ENCODE assay signal across 8 cellular contexts in the genomic region with DNA sequence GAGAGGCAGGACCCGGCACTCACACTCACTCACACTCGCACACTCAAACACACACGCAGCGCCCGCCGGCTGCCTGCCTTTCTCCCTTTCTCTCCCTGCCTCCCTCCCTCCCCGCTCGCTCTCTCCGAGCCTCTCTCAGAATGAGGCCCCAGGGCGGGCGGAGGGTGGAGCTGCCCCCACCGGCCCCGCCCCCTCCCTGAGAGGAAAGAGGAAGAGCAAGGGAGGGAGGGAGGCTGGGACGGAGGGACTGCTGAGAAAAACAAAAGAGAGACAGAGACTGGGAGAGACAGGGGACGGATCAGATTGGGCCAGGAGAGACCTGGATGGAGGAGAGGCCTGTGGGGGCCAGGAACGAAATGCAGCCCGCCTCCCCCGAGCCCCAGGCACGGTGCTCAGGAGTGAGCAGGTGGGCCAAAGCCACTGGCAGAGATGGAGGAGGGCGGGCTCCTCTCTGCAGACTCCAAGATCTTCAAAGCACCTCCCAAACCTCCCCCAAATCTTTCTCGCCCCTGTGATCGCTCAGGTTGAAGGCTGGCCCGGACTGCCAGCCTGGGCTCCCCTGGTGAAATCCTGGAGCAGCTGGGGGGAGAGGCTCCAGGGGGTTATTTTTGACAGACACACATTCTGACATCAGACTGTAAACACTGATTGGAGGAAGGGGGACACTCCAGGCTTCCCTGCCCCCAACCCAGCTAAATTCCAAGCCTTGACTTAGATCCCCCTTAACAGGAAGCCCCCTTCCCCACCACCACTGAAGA. TPM values are rescaled to one million over a fixed set of nuclear protein-coding genes. Genes with fewer than 3 reads are reported as not detected.
DNase-seq lines count a peak whose midpoint lies in the region; ATAC-seq and TF ChIP-seq lines count a peak whose summit lies in the region.

No MANE protein-coding gene starts in this region.

- no peaks in the 10 kb centered on the region for H3K9me3 ChIP-seq in A673 (ENCODE audit: low read depth, low read length, poor library complexity, severe bottlenecking)

- POLR2A ChIA-PET in A673 (lab: Charles Lee; ENCODE audit: low non-redundant PET) = interaction anchor here (0.6 to 0.7 kb wide), 4 partner anchors 13 to 133 kb away, joined by 3 to 11 read pairs (median 6); no protein-coding TSS in a partner anchor

- peak overlapping the region; percentile 86 for H3K4me3 Mint-ChIP-seq in chondrocyte (ENCODE audit: unreplicated experiment)

- H3K27ac ChIP-seq in A673 (ENCODE audit: low read depth, low read length, poor library complexity, severe bottlenecking) = peak overlapping the region; percentile 81
- H3K27ac ChIP-seq in layer of hippocampus (ENCODE audit: low read depth, low read length) = peak overlapping the region; percentile 90

- no peaks in the 10 kb centered on the region for H3K9me3 Mint-ChIP-seq in chondrocyte (ENCODE audit: low read depth)

- H3K4me1 Mint-ChIP-seq in chondrocyte (ENCODE audit: low read depth) = peaks cover 67% of the 10 kb centered on the region

- ATAC-seq in GM18511 (IDR thresholded peaks at IDR 0.05; ENCODE audit: unreplicated experiment) (peak; percentile 68), HG03064 (IDR thresholded peaks at IDR 0.05; ENCODE audit: low read depth, unreplicated experiment) (peak; percentile 55)

- peak; percentile 97 for DNase-seq in A673 (ENCODE audit: low spot score)
- peak; percentile 66 for DNase-seq in NCI-H2227 treated with DMSO at 0.1 percent for 48 hours (lab: John Stamatoyannopoulos, UW)
- peak; percentile 83 to 88 for DNase-seq in activated CD4-positive, alpha-beta T cell treated with anti-CD3 and anti-CD28 coated beads for 24 hours (ENCODE audit: low read depth in 2 of 2)
- DNase-seq in chondrocyte (ENCODE audit: low spot score) = no peak
- DNase-seq in stimulated activated CD4-positive, alpha-beta T cell treated with anti-CD3 and anti-CD28 coated beads, Interleukin-1b, Interleukin-23, amount 100 ng/mL, for 4 hours (ENCODE audit: low read depth in 2 of 2) = peak; percentile 75 to 88

- peak overlapping the region; percentile 96 for H3K4me3 ChIP-seq in A673 (ENCODE audit: low read depth, low read length, poor library complexity, severe bottlenecking)

- no peaks in the 10 kb centered on the region for H3K27me3 Mint-ChIP-seq in chondrocyte (ENCODE audit: low read depth)

- no TSS peak for BruUV-seq in A673 (replicated peaks; lab: Mats Ljungman, UMichigan)

- no peaks in the 10 kb centered on the region for H3K27me3 ChIP-seq in A673 (replicated peaks; ENCODE audit: insufficient read depth, low read depth, low read length, poor library complexity)
- no peaks in the 10 kb centered on the region for H3K27me3 ChIP-seq in layer of hippocampus (ENCODE audit: control insufficient read depth, insufficient read depth, low read length)

- CTCF ChIA-PET in A673 (lab: Charles Lee) = interaction anchor here (1.1 kb wide), 1 partner anchor 274 kb away, joined by 3 read pairs; no protein-coding TSS in a partner anchor

- intact Hi-C loops in A673 (cut with micrococcal nuclease; ENCODE audit: unreplicated experiment) = no loop called here

- TF ChIP-seq CTCF in A673 (conservative IDR thresholded peaks at IDR 0.05; ENCODE audit: low read depth, low read length) (no peak), chondrocyte (IDR thresholded peaks at IDR 0.05) (no peak)

- H3K27ac Mint-ChIP-seq in chondrocyte (ENCODE audit: unreplicated experiment) = peak overlapping the region; percentile 99

- H3K4me1 ChIP-seq in A673 (ENCODE audit: insufficient read depth, low read length, poor library complexity, severe bottlenecking) = peaks cover 58% of the 10 kb centered on the region

- peaks cover 18% of the 10 kb centered on the region for H3K36me3 ChIP-seq in A673 (ENCODE audit: insufficient read depth, low read length, poor library complexity, severe bottlenecking)

- peaks cover 6% of the 10 kb centered on the region for H3K36me3 Mint-ChIP-seq in chondrocyte (ENCODE audit: low read depth)

RNA-seq across cellular contexts. Expression of a gene that starts 5.1 kb away (rescaled TPM):
- 78.5 and 82.4 TPM in 2 replicates for total RNA-seq in A673 (2021)
- 64.6 to 73.9 TPM (median 65.7 TPM) in 3 replicates for total RNA-seq in chondrocyte

RNA-seq across cellular contexts. Expression of a gene that starts 17.8 kb away (rescaled TPM):
- total RNA-seq in A673 (2021) (93.8 and 103 TPM in 2 replicates), chondrocyte (42.9 to 47.3 TPM (median 44.4 TPM) in 3 replicates)

RNA-seq across cellular contexts. Expression of a gene that starts 37.1 kb away (rescaled TPM):
- total RNA-seq in A673 (2021) = 194 and 225 TPM in 2 replicates
- 36.2 to 50.6 TPM (median 38.8 TPM) in 3 replicates for total RNA-seq in chondrocyte

RNA-seq across cellular contexts. Expression of a gene that starts 49.9 kb away (rescaled TPM):
- total RNA-seq in A673 (2021) (12.6 and 15.7 TPM in 2 replicates), chondrocyte (19.4 to 21.8 TPM (median 20.1 TPM) in 3 replicates)

RNA-seq across cellular contexts. Expression of a gene that starts 59.1 kb away (rescaled TPM):
- total RNA-seq in A673 (2021) (17.8 and 19.7 TPM in 2 replicates), chondrocyte (18.1 to 19.3 TPM (median 18.4 TPM) in 3 replicates)
